10 cellular contexts compared by ENCODE assay signal in genomic region chr1:113912594-113913311, GRCh38. TPM values are rescaled to one million over a fixed set of nuclear protein-coding genes. Genes with fewer than 3 reads are reported as not detected.
DNase-seq lines count a peak whose midpoint lies in the region; ATAC-seq, FAIRE-seq and TF ChIP-seq lines count a peak whose summit lies in the region.
"Had no signal": no experiment of that assay in that cellular context is flagged by ENCODE, and none has a peak within 500 bp of the region (broad histone marks: within the 10 kb centered on the region; RNA-seq: fewer than 3 reads in every experiment).

No MANE protein-coding gene starts in this region.

- H3K9ac ChIP-seq in astrocyte (ENCODE audit: low read length) (no peak overlapping the region), stomach smooth muscle (ENCODE audit: low read length in 2 of 2) (peak overlapping the region; percentile 41 to 60)

- H3K27ac Mint-ChIP-seq in astrocyte (ENCODE audit: unreplicated experiment) = peak overlapping the region; percentile 75

- no peak for TF ChIP-seq POLR2A in prostate gland (IDR thresholded peaks at IDR 0.05)

- ATAC-seq in esophagus mucosa (no peak), HG03139 (IDR thresholded peaks at IDR 0.05; ENCODE audit: unreplicated experiment) (no peak)

- no peaks in the 10 kb centered on the region for H3K9me3 ChIP-seq in astrocyte (ENCODE audit: insufficient read depth, low read depth, low read length)
- H3K9me3 ChIP-seq in stomach smooth muscle (ENCODE audit: control insufficient read depth in 2 of 2, low read length in 2 of 2) = no peaks in the 10 kb centered on the region
- no peaks in the 10 kb centered on the region for H3K9me3 ChIP-seq in prostate gland

- no peak overlapping the region for H3K27ac ChIP-seq in astrocyte (ENCODE audit: low read depth, low read length)
- H3K27ac ChIP-seq in stomach smooth muscle (ENCODE audit: low read length) = peak overlapping the region; percentile 75
- H3K27ac ChIP-seq in prostate gland = no peak overlapping the region

- no peak overlapping the region for H2AFZ ChIP-seq in astrocyte (ENCODE audit: low read depth, low read length)

- 62% methylated on average over 6 of the region's 6 CpGs for WGBS in prostate gland

- no peaks in the 10 kb centered on the region for H3K27me3 ChIP-seq in astrocyte (ENCODE audit: insufficient read depth, low read length)
- no peaks in the 10 kb centered on the region for H3K27me3 ChIP-seq in stomach smooth muscle (ENCODE audit: control insufficient read depth in 1 of 2, insufficient read depth in 2 of 2, low read length in 2 of 2)
- no peaks in the 10 kb centered on the region for H3K27me3 ChIP-seq in prostate gland (replicated peaks; ENCODE audit: insufficient read depth)

- peaks cover 3% of the 10 kb centered on the region for H3K79me2 ChIP-seq in astrocyte (ENCODE audit: insufficient read depth, low read length)

- H3K4me3 Mint-ChIP-seq in astrocyte (ENCODE audit: unreplicated experiment) = no peak overlapping the region

- H3K4me1 ChIP-seq in astrocyte (ENCODE audit: insufficient read depth, low read length) (peaks cover 3% of the 10 kb centered on the region), stomach smooth muscle (ENCODE audit: control insufficient read depth, insufficient read depth, low read length) (peaks cover 13% of the 10 kb centered on the region), prostate gland (replicated peaks) (peaks cover 5% of the 10 kb centered on the region)

- no peaks in the 10 kb centered on the region for H4K20me1 ChIP-seq in astrocyte (ENCODE audit: insufficient read depth, low read length)

- intact Hi-C loops in prostate gland (cut with DNase I) = no loop called here

- H3K4me3 ChIP-seq in astrocyte (ENCODE audit: insufficient read depth, low read depth, low read length) (no peak overlapping the region), stomach smooth muscle (ENCODE audit: low read length in 2 of 2) (peak overlapping the region; percentile 27 to 55), prostate gland (no peak overlapping the region)

- H3K4me2 ChIP-seq in astrocyte (ENCODE audit: low read length) = peak overlapping the region; percentile 32

- FAIRE-seq in astrocyte (lab: Jason Lieb, UNC) = no peak

- H3K9me3 Mint-ChIP-seq in astrocyte (ENCODE audit: unreplicated experiment) = no peaks in the 10 kb centered on the region

- H3K36me3 Mint-ChIP-seq in astrocyte (ENCODE audit: low read depth, unreplicated experiment) = peaks cover 14% of the 10 kb centered on the region

- DNase-seq in LHCN-M2 (ENCODE audit: low read depth) (peak; percentile 91), astrocyte (ENCODE audit: low read depth) (peak; percentile 64), iris pigment epithelial cell (ENCODE audit: low read depth) (peak; percentile 68), prostate gland (ENCODE audit: low spot score) (no peak)
- DNase-seq in activated naive CD4-positive, alpha-beta T cell treated with Interleukin-2 at 50 U/mL for 16 hours = no peak
- DNase-seq: activated CD4-positive, alpha-beta T cell treated with anti-CD3 and anti-CD28 coated beads for 1 hour; NCI-H1048 had no signal

- no peaks in the 10 kb centered on the region for H3K27me3 Mint-ChIP-seq in astrocyte (ENCODE audit: low read depth, unreplicated experiment)

- H3K36me3 ChIP-seq in astrocyte (ENCODE audit: insufficient read depth, low read length) = peaks cover 26% of the 10 kb centered on the region
- H3K36me3 ChIP-seq in stomach smooth muscle (ENCODE audit: control insufficient read depth in 2 of 2, insufficient read depth in 2 of 2, low read length in 2 of 2) = peaks cover 14 to 24% of the 10 kb centered on the region in 2 donors
- H3K36me3 ChIP-seq in prostate gland = no peaks in the 10 kb centered on the region

- TF ChIP-seq CTCF in astrocyte (IDR thresholded peaks at IDR 0.05; ENCODE audit: insufficient read depth, low read depth, low read length) (no peak), prostate gland (IDR thresholded peaks at IDR 0.05) (no peak)

- peaks cover 10% of the 10 kb centered on the region for H3K4me1 Mint-ChIP-seq in astrocyte (ENCODE audit: low read depth, unreplicated experiment)

RNA-seq across cellular contexts. Expression of gene DCLRE1B, which starts 7.6 kb away (rescaled TPM):
- 16.0 and 18.4 TPM in 2 replicates for total RNA-seq in LHCN-M2 (2014; rRNA removed)
- 9.2 TPM for polyA plus RNA-seq in LHCN-M2 (2012)
- total RNA-seq in astrocyte = 7.8 and 8.1 TPM in 2 replicates
- total RNA-seq in prostate gland = 10 to 100 TPM in 1 of 2 donors, 1 to 10 TPM in 1; 4.2 to 10.1 TPM
- 4.7 TPM for total RNA-seq in esophagus mucosa

RNA-seq across cellular contexts. Expression of gene AP4B1, which starts 8.2 kb away (rescaled TPM):
- 20.3 and 20.4 TPM in 2 replicates for total RNA-seq in LHCN-M2 (2014; rRNA removed)
- polyA plus RNA-seq in LHCN-M2 (2012) = 11.0 TPM
- 14.9 and 15.2 TPM in 2 replicates for total RNA-seq in astrocyte
- total RNA-seq in prostate gland = 10 to 100 TPM in 1 of 2 donors, 1 to 10 TPM in 1; 5.0 to 14.8 TPM
- 17.0 TPM for total RNA-seq in esophagus mucosa

RNA-seq across cellular contexts. Expression of gene HIPK1, which starts 16.4 kb away (rescaled TPM):
- total RNA-seq in LHCN-M2 (2014; rRNA removed) = 28.2 and 40.1 TPM in 2 replicates
- polyA plus RNA-seq in LHCN-M2 (2012) = 13.8 TPM
- total RNA-seq in astrocyte = 54.0 and 55.4 TPM in 2 replicates
- total RNA-seq in prostate gland = 10 to 100 TPM; 43.5 to 76.3 TPM
- total RNA-seq in esophagus mucosa = 41.6 TPM

RNA-seq across cellular contexts. Expression of gene BCL2L15, which starts 25.4 kb away (rescaled TPM):
- 0.13 and 0.17 TPM in 2 replicates for total RNA-seq in LHCN-M2 (2014; rRNA removed)
- polyA plus RNA-seq in LHCN-M2 (2012) = 0.13 TPM
- total RNA-seq in astrocyte = 0.14 and 0.38 TPM in 2 replicates
- 10 to 100 TPM in 1 of 2 donors, under 1 TPM in 1; 0.46 to 92.5 TPM for total RNA-seq in prostate gland
- 8.4 TPM for total RNA-seq in esophagus mucosa

RNA-seq across cellular contexts. Expression of gene PTPN22, which starts 41.2 kb away (rescaled TPM):
- total RNA-seq in LHCN-M2 (2014; rRNA removed) = 11.1 and 13.9 TPM in 2 replicates
- 1.0 TPM for polyA plus RNA-seq in LHCN-M2 (2012)
- 1.2 and 1.3 TPM in 2 replicates for total RNA-seq in astrocyte
- 1 to 10 TPM in 1 of 2 donors, under 1 TPM in 1; 0.55 to 1.1 TPM for total RNA-seq in prostate gland
- 1.9 TPM for total RNA-seq in esophagus mucosa

Comparison
In these comparisons a context has a peak if more than half of its experiments do, and no peak if none do; other contexts are left out.
1. DNase-seq: peak in LHCN-M2 (single experiment), astrocyte (single experiment) and iris pigment epithelial cell (single experiment); none in prostate gland (single experiment) and activated naive CD4-positive, alpha-beta T cell treated with Interleukin-2 at 50 U/mL for 16 hours (single experiment).
2. H3K4me3 ChIP-seq: peak in stomach smooth muscle (2 of 2); none in astrocyte (single experiment) and prostate gland (0 of 2).